ENCODE assay signal across 23 cellular contexts in the genomic region with DNA sequence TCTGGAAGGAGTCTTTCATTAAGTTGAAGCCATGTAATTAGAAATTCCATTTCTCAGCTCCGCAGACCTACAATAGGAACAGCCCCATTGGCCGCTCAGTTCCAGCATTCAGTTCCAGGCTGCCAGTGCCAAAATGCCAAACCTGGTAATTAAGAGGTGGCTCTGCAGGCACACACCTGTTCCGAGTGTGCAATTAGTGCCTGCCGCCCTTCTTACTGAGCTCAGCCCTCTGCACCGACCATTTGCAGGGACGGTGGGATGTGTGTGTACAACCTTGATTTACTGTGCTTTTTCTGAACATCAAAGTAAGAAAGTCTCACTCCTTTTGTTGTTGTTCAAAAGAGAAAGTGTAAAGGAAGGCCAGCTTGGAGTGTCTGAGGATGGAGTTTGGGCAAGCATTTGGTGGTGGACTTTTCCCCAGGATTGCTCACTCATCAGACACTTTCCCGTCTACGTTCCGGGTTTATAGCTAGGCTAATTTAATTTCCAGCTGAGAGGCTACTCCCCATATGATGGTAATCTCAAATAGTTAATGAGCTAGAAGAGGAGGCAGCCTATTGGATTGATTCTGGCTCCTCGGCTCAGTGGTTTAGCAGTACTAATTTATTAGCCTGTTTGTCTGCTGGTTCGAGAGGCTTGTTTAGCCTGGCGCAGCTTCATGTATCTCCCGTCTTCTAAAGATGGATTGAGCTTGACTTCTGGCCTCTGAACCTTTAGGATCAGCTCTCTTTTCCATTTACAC. TPM values are rescaled to one million over a fixed set of nuclear protein-coding genes. Genes with fewer than 3 reads are reported as not detected.
A peak's percentile ranks its signal among the peaks of the same experiment; 100 is the strongest.
DNase-seq lines count a peak whose midpoint lies in the region; ATAC-seq and TF ChIP-seq lines count a peak whose summit lies in the region.
"Had no signal": no experiment of that assay in that cellular context is flagged by ENCODE, and none has a peak within 500 bp of the region (broad histone marks: within the 10 kb centered on the region; RNA-seq: fewer than 3 reads in every experiment).

No MANE protein-coding gene starts in this region.

- DNase-seq in activated T-cell treated with anti-CD3 and anti-CD28 coated beads, Interleukin-2, amount 50 U/mL, for 24 hours = no peak
- DNase-seq in activated T-cell treated with anti-CD3 and anti-CD28 coated beads for 4 hours (no peak), T-helper 17 cell (no peak), fibroblast of lung (ENCODE audit: low read depth in 2 of 2) (peak in 1 of 2 donors; percentile 43), NCI-H1930 (lab: John Stamatoyannopoulos, UW) (no peak)
- DNase-seq: ACHN; activated CD4-positive, CD25-positive, alpha-beta regulatory T cell treated with anti-CD3 and anti-CD28 coated beads, Interleukin-2, amount 50 U/mL, for 72 hours; activated gamma-delta T cell; Calu3; effector CD4-positive, alpha-beta T cell; gastrocnemius medialis; GOT3; mammary epithelial cell; NCI-H1436; NCI-H510A; nucleus accumbens; stomach had no signal

- H3K27me3 Mint-ChIP-seq in activated T-cell treated with anti-CD3 and anti-CD28 coated beads, Interleukin-2, amount 50 U/mL, for 24 hours = no peaks in the 10 kb centered on the region
- H3K27me3 Mint-ChIP-seq in T-helper 17 cell = no peaks in the 10 kb centered on the region

- no peaks in the 10 kb centered on the region for H3K4me1 ChIP-seq in fibroblast of lung (ENCODE audit: control insufficient read depth, extremely low read depth, insufficient read depth, low read length)
- H3K4me1 ChIP-seq in skeletal muscle satellite cell (ENCODE audit: control insufficient read depth, insufficient read depth, low read length) = peaks cover 37% of the 10 kb centered on the region
- H3K4me1 ChIP-seq: breast epithelium, gastrocnemius medialis had no signal

- H3K27me3 ChIP-seq in fibroblast of lung (ENCODE audit: control insufficient read depth, insufficient read depth, low read length) = no peaks in the 10 kb centered on the region
- H3K27me3 ChIP-seq in skeletal muscle satellite cell (ENCODE audit: control insufficient read depth, insufficient read depth, low read length) = no peaks in the 10 kb centered on the region
- H3K27me3 ChIP-seq: breast epithelium had no signal

- no peaks in the 10 kb centered on the region for H3K9me3 Mint-ChIP-seq in activated T-cell treated with anti-CD3 and anti-CD28 coated beads, Interleukin-2, amount 50 U/mL, for 24 hours

- peaks cover 30% of the 10 kb centered on the region for H3K36me3 Mint-ChIP-seq in activated T-cell treated with anti-CD3 and anti-CD28 coated beads, Interleukin-2, amount 50 U/mL, for 24 hours (ENCODE audit: low read depth)
- H3K36me3 Mint-ChIP-seq in T-helper 17 cell (ENCODE audit: low read depth) = peaks cover 4% of the 10 kb centered on the region

- H3K9ac ChIP-seq in fibroblast of lung (ENCODE audit: insufficient read depth, low read length) (no peak overlapping the region), skeletal muscle satellite cell (ENCODE audit: low read depth, low read length) (peak overlapping the region; percentile 38)
- H3K9ac ChIP-seq: KMS-11 had no signal

- no peak overlapping the region for H2AFZ ChIP-seq in fibroblast of lung (ENCODE audit: low read length)

- no peak overlapping the region for H3K27ac ChIP-seq in fibroblast of lung (ENCODE audit: insufficient read depth, low read length)
- H3K27ac ChIP-seq: breast epithelium, gastrocnemius medialis, KMS-11, skin epidermis, stomach had no signal

- no peaks in the 10 kb centered on the region for H3K36me3 ChIP-seq in fibroblast of lung (ENCODE audit: control insufficient read depth, insufficient read depth, low read length)
- peaks cover 9% of the 10 kb centered on the region for H3K36me3 ChIP-seq in skeletal muscle satellite cell (ENCODE audit: insufficient read depth, low read length)
- H3K36me3 ChIP-seq: breast epithelium, gastrocnemius medialis, stomach had no signal

- H3K4me3 ChIP-seq in fibroblast of lung (replicated peaks in 1 of 4; ENCODE audit: control extremely low read depth in 1 of 4, insufficient read depth in 1 of 4, low read depth in 3 of 4, low read length in 4 of 4) (no peak overlapping the region), skeletal muscle satellite cell (ENCODE audit: low read length) (peak overlapping the region; percentile 28)
- H3K4me3 ChIP-seq: breast epithelium, gastrocnemius medialis, skin epidermis, stomach had no signal

- H3K79me2 ChIP-seq in fibroblast of lung (ENCODE audit: control insufficient read depth, insufficient read depth, low read length) = peaks cover 60% of the 10 kb centered on the region

- H3K4me3 Mint-ChIP-seq in activated T-cell treated with anti-CD3 and anti-CD28 coated beads, Interleukin-2, amount 50 U/mL, for 24 hours = peak overlapping the region; percentile 23
- peak overlapping the region; percentile 47 for H3K4me3 Mint-ChIP-seq in T-helper 17 cell

- H4K20me1 ChIP-seq in fibroblast of lung (ENCODE audit: control insufficient read depth, extremely low read depth, insufficient read depth, low read length) = no peaks in the 10 kb centered on the region

- peak overlapping the region; percentile 2 for H3K4me2 ChIP-seq in fibroblast of lung (ENCODE audit: extremely low read depth, insufficient read depth, low read length)
- H3K4me2 ChIP-seq in skeletal muscle satellite cell (ENCODE audit: low read length) = peak overlapping the region; percentile 62
- H3K4me2 ChIP-seq: KMS-11 had no signal

- ATAC-seq in T-helper 17 cell (no peak), HG02759 (IDR thresholded peaks at IDR 0.05; ENCODE audit: unreplicated experiment) (no peak), HG02610 (IDR thresholded peaks at IDR 0.05; ENCODE audit: unreplicated experiment) (no peak)
- ATAC-seq: gastrocnemius medialis had no signal

- peaks cover 88% of the 10 kb centered on the region for H3K4me1 Mint-ChIP-seq in activated T-cell treated with anti-CD3 and anti-CD28 coated beads, Interleukin-2, amount 50 U/mL, for 24 hours (ENCODE audit: low read depth)
- H3K4me1 Mint-ChIP-seq in T-helper 17 cell = peaks cover 55% of the 10 kb centered on the region

- no peak for TF ChIP-seq CTCF in fibroblast of lung (conservative IDR thresholded peaks at IDR 0.05 in 1 of 2, IDR thresholded peaks at IDR 0.05 in 1 of 2; ENCODE audit: low read depth in 1 of 2, low read length in 2 of 2)

- peak overlapping the region; percentile 91 for H3K27ac Mint-ChIP-seq in activated T-cell treated with anti-CD3 and anti-CD28 coated beads, Interleukin-2, amount 50 U/mL, for 24 hours
- peak overlapping the region; percentile 87 for H3K27ac Mint-ChIP-seq in T-helper 17 cell

- H3K9me3 ChIP-seq in T-helper 17 cell (ENCODE audit: control insufficient read depth, low read length, poor library complexity, severe bottlenecking) (no peaks in the 10 kb centered on the region), fibroblast of lung (ENCODE audit: control insufficient read depth, insufficient read depth, low read depth, low read length) (no peaks in the 10 kb centered on the region), skeletal muscle satellite cell (replicated peaks; ENCODE audit: low read length) (no peaks in the 10 kb centered on the region)
- H3K9me3 ChIP-seq: breast epithelium, gastrocnemius medialis, stomach had no signal

RNA-seq across cellular contexts. Expression of a gene that starts 20.0 kb away (rescaled TPM):
- 10 to 100 TPM; 13.5 to 15.4 TPM for total RNA-seq in T-helper 17 cell
- total RNA-seq in fibroblast of lung = 13.4 and 17.2 TPM in 2 replicates
- polyA plus RNA-seq in fibroblast of lung = 3.4 and 12.3 TPM in 2 replicates
- polyA plus RNA-seq in fibroblast of lung (2012) = 3.8 and 13.2 TPM in 2 replicates
- polyA minus RNA-seq in fibroblast of lung (ENCODE audit: low replicate concordance) = 3.2 and 31.7 TPM in 2 replicates
- total RNA-seq in skeletal muscle satellite cell (2012; rRNA removed) = 31.4 and 34.9 TPM in 2 replicates
